In the genomic region with DNA sequence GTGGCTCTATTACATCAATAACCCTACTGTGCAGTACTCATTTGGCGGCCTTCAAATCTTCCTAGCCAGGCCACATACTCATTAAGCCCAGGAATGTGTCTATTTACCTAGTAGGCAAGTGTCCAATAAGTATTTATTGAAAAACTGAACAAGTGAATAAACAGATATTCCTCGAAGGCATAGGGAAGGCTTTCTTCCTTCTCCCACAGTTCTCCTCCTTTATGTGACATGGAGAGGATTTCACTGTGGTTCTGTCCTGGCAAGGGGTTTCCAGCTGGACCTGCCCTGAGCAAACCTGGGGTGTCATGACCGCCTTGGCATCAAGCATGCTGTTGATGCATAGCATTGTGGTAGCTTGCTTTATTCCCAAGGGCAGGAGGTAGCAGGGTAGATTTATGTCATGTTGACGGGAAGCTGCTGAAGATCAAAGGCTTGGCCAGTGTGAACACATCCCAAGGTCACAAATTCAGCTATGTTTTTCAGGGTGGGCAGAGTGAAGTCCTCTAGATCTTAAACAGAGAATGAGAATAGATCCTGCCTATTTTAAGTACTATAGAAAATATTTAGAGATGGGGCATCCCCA, we compare ENCODE assay signal across 24 cellular contexts.
"Had no signal": no experiment of that assay in that cellular context is flagged by ENCODE, and none has a peak within 500 bp of the region (broad histone marks: within the 10 kb centered on the region; RNA-seq: fewer than 3 reads in every experiment).

No MANE protein-coding gene starts in this region.

- H3K4me1 ChIP-seq: ascending aorta, foreskin keratinocyte, parathyroid adenoma, right atrium auricular region, tibial nerve had no signal

- H3K27ac ChIP-seq: ascending aorta, cardiac muscle cell, coronary artery, foreskin keratinocyte, parathyroid adenoma, right atrium auricular region, tibial nerve, VCaP had no signal

- DNase-seq: activated CD4-positive, alpha-beta memory T cell treated with anti-CD3 and anti-CD28 coated beads for 36 hours; activated CD4-positive, alpha-beta T cell treated with anti-CD3 and anti-CD28 coated beads, Interleukin-2, amount 10 ng/mL, durations not matched to agents 24 days and 14 days; activated CD8-positive, alpha-beta memory T cell treated with anti-CD3 and anti-CD28 coated beads, Interleukin-2, amount 50 U/mL, for 4 hours; activated effector memory CD4-positive, alpha-beta T cell treated with anti-CD3 and anti-CD28 coated beads, Interleukin-2, amount 50 U/mL, for 16 hours; activated naive CD4-positive, alpha-beta T cell treated with anti-CD3 and anti-CD28 coated beads for 36 hours; activated naive CD8-positive, alpha-beta T cell treated with anti-CD3 and anti-CD28 coated beads for 36 hours; activated T-cell treated with anti-CD3 and anti-CD28 coated beads, Interleukin-2, amount 50 U/mL, for 1 hour; cerebellar nuclear complex; left ventricle myocardium superior; naive thymus-derived CD4-positive, alpha-beta T cell; occipital lobe; stimulated activated CD4-positive, alpha-beta T cell treated with anti-CD3 and anti-CD28 coated beads, Interleukin-2, amount 100 ng/mL, for 48 hours; stimulated activated naive CD4-positive, alpha-beta T cell treated with Interleukin-2 at 50 U/mL for 16 hours; T-helper 9 cell had no signal

- H3K36me3 ChIP-seq: ascending aorta, cardiac muscle cell, right atrium auricular region, tibial nerve had no signal

- H3K9ac ChIP-seq: parathyroid adenoma had no signal

- H3K27me3 ChIP-seq: ascending aorta, cardiac muscle cell, foreskin keratinocyte, right atrium auricular region, tibial nerve had no signal

- ATAC-seq: activated CD4-positive, CD25-positive, alpha-beta regulatory T cell treated with anti-CD3 and anti-CD28 coated beads, Interleukin-2, amount 50 U/mL, for 24 hours; esophagus mucosa; foreskin keratinocyte; left ventricle myocardium superior; naive thymus-derived CD4-positive, alpha-beta T cell had no signal

- H3K4me3 ChIP-seq: ascending aorta, cardiac muscle cell, coronary artery, right atrium auricular region, tibial nerve had no signal

- H3K9me3 ChIP-seq: ascending aorta, right atrium auricular region, tibial nerve had no signal

- H2AFZ ChIP-seq: parathyroid adenoma had no signal
